Comparison of ENCODE assay signal across 8 cellular contexts in genomic region chr21:44801468-44802395, GRCh38. TPM values are rescaled to one million over a fixed set of nuclear protein-coding genes. Genes with fewer than 3 reads are reported as not detected.
DNase-seq lines count a peak whose midpoint lies in the region; ATAC-seq, FAIRE-seq and TF ChIP-seq lines count a peak whose summit lies in the region.

A gene with protein sequence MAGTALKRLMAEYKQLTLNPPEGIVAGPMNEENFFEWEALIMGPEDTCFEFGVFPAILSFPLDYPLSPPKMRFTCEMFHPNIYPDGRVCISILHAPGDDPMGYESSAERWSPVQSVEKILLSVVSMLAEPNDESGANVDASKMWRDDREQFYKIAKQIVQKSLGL (minus strand): TSS chr21:44801820. CDS start chr21:44801748, 72 bp downstream.

- peaks cover 10% of the 10 kb centered on the region; the same call in 1 of the 2 replicates for H4K20me1 ChIP-seq in SU-DHL-6 (ENCODE audit: low read depth, low read length)

- H3F3A ChIP-seq in SU-DHL-6 (ENCODE audit: insufficient read depth): 0 out of 2 replicates have a peak, but pooled peaks cover 10% of the 10 kb centered on the region

- CTCF ChIA-PET in HEK293 (lab: Yijun Ruan, JAX): interaction anchor here (0.5 to 2.7 kb wide), 14 partner anchors 9 to 362 kb away, joined by 3 to 21 read pairs (median 4); no protein-coding TSS in a partner anchor

- peak within 1 kb of the TSS; percentile 82 for H3K4me3 ChIP-seq in HEK293 (ENCODE audit: low read depth, low read length)
- H3K4me3 ChIP-seq in SU-DHL-6 (ENCODE audit: insufficient read depth, low read length, poor library complexity, severe bottlenecking): peak within 1 kb of the TSS; percentile 95
- peak within 1 kb of the TSS; percentile 70 to 99 (median 85) for H3K4me3 ChIP-seq in pancreas
- H3K4me3 ChIP-seq in thymus (ENCODE audit: low read length): peak within 1 kb of the TSS; percentile 89

- peaks cover 60% of the 10 kb centered on the region for H3K36me3 Mint-ChIP-seq in activated naive CD8-positive, alpha-beta T cell treated with anti-CD3 and anti-CD28 coated beads for 36 hours

- H3K27ac Mint-ChIP-seq in activated naive CD8-positive, alpha-beta T cell treated with anti-CD3 and anti-CD28 coated beads for 36 hours: peak within 1 kb of the TSS; percentile 92

- H3K9me3 ChIP-seq in HEK293 (ENCODE audit: control insufficient read depth, insufficient read depth, low read depth, low read length) (no peaks in the 10 kb centered on the region), SU-DHL-6 (ENCODE audit: insufficient read depth, low read length) (no peaks in the 10 kb centered on the region), pancreas (no peaks in the 10 kb centered on the region), thymus (ENCODE audit: control insufficient read depth) (no peaks in the 10 kb centered on the region)

- no peaks in the 10 kb centered on the region for H3K9me2 ChIP-seq in SU-DHL-6 (replicated peaks; ENCODE audit: insufficient read depth, low read length)

- no peaks in the 10 kb centered on the region for H3K9me3 Mint-ChIP-seq in activated naive CD8-positive, alpha-beta T cell treated with anti-CD3 and anti-CD28 coated beads for 36 hours

- no peak for FAIRE-seq in pancreas (lab: Jason Lieb, UNC)

- POLR2A ChIA-PET in HEK293 (lab: Yijun Ruan, JAX): interaction anchor here (0.7 to 2.9 kb wide), 14 partner anchors 8 to 486 kb away, joined by 3 to 22 read pairs (median 5); partner anchors contain the start of genes POFUT2, PTTG1IP and SUMO3

- H3K4me1 ChIP-seq in HEK293 (ENCODE audit: control insufficient read depth, insufficient read depth, low read length) (peaks cover 4% of the 10 kb centered on the region; the same call in 1 of the 2 replicates), pancreas (peaks cover 5 to 20% (median 10%) of the 10 kb centered on the region in 3 donors), thymus (ENCODE audit: control insufficient read depth, insufficient read depth, low read length) (peaks cover 22% of the 10 kb centered on the region)

- peak within 1 kb of the TSS; percentile 96 for H3K4me3 Mint-ChIP-seq in activated naive CD8-positive, alpha-beta T cell treated with anti-CD3 and anti-CD28 coated beads for 36 hours

- H3K4me1 Mint-ChIP-seq in activated naive CD8-positive, alpha-beta T cell treated with anti-CD3 and anti-CD28 coated beads for 36 hours: peaks cover 48% of the 10 kb centered on the region

- H3K27ac ChIP-seq in HEK293 (ENCODE audit: extremely low read depth, low read depth, low read length) (peak within 1 kb of the TSS; percentile 69; the same call in 1 of the 2 replicates), SU-DHL-6 (ENCODE audit: low read depth, low read length) (peak within 1 kb of the TSS; percentile 56), pancreas (peak within 1 kb of the TSS; percentile 44 to 72 (median 56)), thymus (ENCODE audit: low read depth) (peak within 1 kb of the TSS; percentile 55)

- H2AFZ ChIP-seq in SU-DHL-6 (ENCODE audit: low read depth, low read length, severe bottlenecking): peak within 1 kb of the TSS; percentile 46

- peaks cover 55% of the 10 kb centered on the region for H3K79me2 ChIP-seq in SU-DHL-6 (ENCODE audit: insufficient read depth, low read length)

- H3K4me2 ChIP-seq in SU-DHL-6 (ENCODE audit: low read depth, low read length, poor library complexity, severe bottlenecking): peak within 1 kb of the TSS; percentile 81

- peak within 1 kb of the TSS; percentile 92 for H3K9ac ChIP-seq in SU-DHL-6 (ENCODE audit: low read length)

- peak; percentile 97 to 98 (median 98) for ATAC-seq in pancreas

- TF ChIP-seq CTCF in HEK293 (tag by site-specific recombination; IDR thresholded peaks at IDR 0.05) (no peak; the same call in 1 of the 2 replicates), SU-DHL-6 (IDR thresholded peaks at IDR 0.05; ENCODE audit: insufficient read depth, low read length, poor library complexity, severe bottlenecking) (no peak), pancreas (IDR thresholded peaks at IDR 0.05) (no peak)

- H3K27me3 ChIP-seq in SU-DHL-6 (ENCODE audit: low read length) (no peaks in the 10 kb centered on the region), pancreas (no peaks in the 10 kb centered on the region), thymus (ENCODE audit: control insufficient read depth, insufficient read depth) (no peaks in the 10 kb centered on the region)

- WGBS in pancreas, 2 donors: 0% methylated on average over 88 to 97 of the region's 97 CpGs
- WGBS in thymus: under 1% methylated on average over 97 of the region's 97 CpGs

- intact Hi-C loops in head of caudate nucleus (cut with DNase I) (loop anchor here (2.0 to 10.0 kb wide), 4 partner anchors 15 to 457 kb away; partner anchors contain the start of gene PTTG1IP), pancreas (cut with DNase I) (loop anchor here in 1 of 3 donors (10.0 kb wide), 1 partner anchor 133 kb away; no protein-coding TSS in a partner anchor)

- DNase-seq in G401 (ENCODE audit: low spot score): peak; percentile 74
- DNase-seq in NCI-H1048 (lab: John Stamatoyannopoulos, UW): peak; percentile 15
- DNase-seq in activated naive CD8-positive, alpha-beta T cell treated with anti-CD3 and anti-CD28 coated beads for 36 hours: peak; percentile 92
- peak; percentile 39 to 93 (median 84) for DNase-seq in head of caudate nucleus
- DNase-seq in pancreas: peak; percentile 71 to 94 (median 82)

- in situ Hi-C loops in G401 (cut with HindIII; ENCODE audit: low sequenced_read_pairs): no loop called here

- H3K36me3 ChIP-seq in HEK293 (ENCODE audit: control insufficient read depth in 2 of 2, insufficient read depth in 1 of 2, low read length in 2 of 2) (peaks cover 15 to 58% of the 10 kb centered on the region in 2 experiments), SU-DHL-6 (ENCODE audit: low read length) (peaks cover 6% of the 10 kb centered on the region; the same call in 1 of the 2 replicates), pancreas (peaks cover 0 to 5% (median 0%) of the 10 kb centered on the region in 3 donors), thymus (ENCODE audit: control insufficient read depth, insufficient read depth) (peaks cover 21% of the 10 kb centered on the region)

- no peaks in the 10 kb centered on the region for H3K27me3 Mint-ChIP-seq in activated naive CD8-positive, alpha-beta T cell treated with anti-CD3 and anti-CD28 coated beads for 36 hours

TF ChIP-seq in HEK293, 187 proteins besides CTCF, POLR2A, EP300 and RAD21 (continues in another document):
- 0 out of 2 replicates have a peak, but pooled peaks have one; percentile 17 for TF ChIP-seq REPIN1 (tag by site-specific recombination; IDR thresholded peaks at IDR 0.05; ENCODE audit: low read depth)
- TF ChIP-seq ZNF571 (tag by site-specific recombination; IDR thresholded peaks at IDR 0.05): no peak
- peak; percentile 33 for TF ChIP-seq ZXDB (tag by site-specific recombination; IDR thresholded peaks at IDR 0.05)
- no peak for TF ChIP-seq ZNF341 (tag by site-specific recombination; IDR thresholded peaks at IDR 0.05; ENCODE audit: low read depth)
- no peak for TF ChIP-seq ZNF132 (tag by site-specific recombination; IDR thresholded peaks at IDR 0.05; ENCODE audit: borderline replicate concordance)
- no peak for TF ChIP-seq GFI1B (tag by site-specific recombination; IDR thresholded peaks at IDR 0.05)
- TF ChIP-seq ZNF629 (tag by site-specific recombination; IDR thresholded peaks at IDR 0.05): peak; percentile 47; the same call in 1 of the 2 replicates
- TF ChIP-seq KLF8 (tag by site-specific recombination; IDR thresholded peaks at IDR 0.05): peak; percentile 67; the same call in 1 of the 2 replicates
- peak; percentile 34; the same call in 1 of the 2 replicates for TF ChIP-seq ZNF324 (tag by site-specific recombination; IDR thresholded peaks at IDR 0.05)
- peak; percentile 90 for TF ChIP-seq SCRT2 (tag by site-specific recombination; IDR thresholded peaks at IDR 0.05)
- no peak for TF ChIP-seq ZNF292 (tag by site-specific recombination; IDR thresholded peaks at IDR 0.05; ENCODE audit: borderline replicate concordance, low read depth)
- no peak for TF ChIP-seq ZNF529 (tag by site-specific recombination; IDR thresholded peaks at IDR 0.05; ENCODE audit: insufficient replicate concordance)
- TF ChIP-seq ZEB2 (tag by site-specific recombination; IDR thresholded peaks at IDR 0.05): 0 out of 2 replicates have a peak, but pooled peaks have one; percentile 55
- TF ChIP-seq KLF9 (tag by site-specific recombination; IDR thresholded peaks at IDR 0.05; ENCODE audit: low read depth): peak; percentile 23; the same call in 1 of the 2 replicates
- TF ChIP-seq, protein P1, sequence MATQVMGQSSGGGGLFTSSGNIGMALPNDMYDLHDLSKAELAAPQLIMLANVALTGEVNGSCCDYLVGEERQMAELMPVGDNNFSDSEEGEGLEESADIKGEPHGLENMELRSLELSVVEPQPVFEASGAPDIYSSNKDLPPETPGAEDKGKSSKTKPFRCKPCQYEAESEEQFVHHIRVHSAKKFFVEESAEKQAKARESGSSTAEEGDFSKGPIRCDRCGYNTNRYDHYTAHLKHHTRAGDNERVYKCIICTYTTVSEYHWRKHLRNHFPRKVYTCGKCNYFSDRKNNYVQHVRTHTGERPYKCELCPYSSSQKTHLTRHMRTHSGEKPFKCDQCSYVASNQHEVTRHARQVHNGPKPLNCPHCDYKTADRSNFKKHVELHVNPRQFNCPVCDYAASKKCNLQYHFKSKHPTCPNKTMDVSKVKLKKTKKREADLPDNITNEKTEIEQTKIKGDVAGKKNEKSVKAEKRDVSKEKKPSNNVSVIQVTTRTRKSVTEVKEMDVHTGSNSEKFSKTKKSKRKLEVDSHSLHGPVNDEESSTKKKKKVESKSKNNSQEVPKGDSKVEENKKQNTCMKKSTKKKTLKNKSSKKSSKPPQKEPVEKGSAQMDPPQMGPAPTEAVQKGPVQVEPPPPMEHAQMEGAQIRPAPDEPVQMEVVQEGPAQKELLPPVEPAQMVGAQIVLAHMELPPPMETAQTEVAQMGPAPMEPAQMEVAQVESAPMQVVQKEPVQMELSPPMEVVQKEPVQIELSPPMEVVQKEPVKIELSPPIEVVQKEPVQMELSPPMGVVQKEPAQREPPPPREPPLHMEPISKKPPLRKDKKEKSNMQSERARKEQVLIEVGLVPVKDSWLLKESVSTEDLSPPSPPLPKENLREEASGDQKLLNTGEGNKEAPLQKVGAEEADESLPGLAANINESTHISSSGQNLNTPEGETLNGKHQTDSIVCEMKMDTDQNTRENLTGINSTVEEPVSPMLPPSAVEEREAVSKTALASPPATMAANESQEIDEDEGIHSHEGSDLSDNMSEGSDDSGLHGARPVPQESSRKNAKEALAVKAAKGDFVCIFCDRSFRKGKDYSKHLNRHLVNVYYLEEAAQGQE (tag by site-specific recombination; IDR thresholded peaks at IDR 0.05): peak; percentile 70
- no peak for TF ChIP-seq ZBTB48 (tag by site-specific recombination; IDR thresholded peaks at IDR 0.05)

RNA-seq across cellular contexts. Expression of the gene that starts here (rescaled TPM):
- total RNA-seq in G401 (2014; rRNA removed; shearing (Covaris generic)): 55.2 and 61.8 TPM in 2 replicates
- 100 to 1,000 TPM; 115 to 124 TPM for total RNA-seq in activated naive CD8-positive, alpha-beta T cell treated with anti-CD3 and anti-CD28 coated beads for 36 hours
- 10 to 100 TPM; 30.5 to 48.0 (median 39.7) TPM for total RNA-seq in pancreas
- polyA plus RNA-seq in pancreas: 10 to 100 TPM; 44.6 to 53.2 TPM
- polyA plus RNA-seq in thymus: 67.6 TPM

Comparison
In these comparisons a context has a peak if more than half of its experiments do, and no peak if none do; other contexts are left out.
1. Peak in every context shown above with its lines: DNase-seq, ATAC-seq, H3K4me3 ChIP-seq and H3K27ac ChIP-seq.
2. DNase-seq: peak in every context shown above with its lines; median percentile 92 in activated naive CD8-positive, alpha-beta T cell treated with anti-CD3 and anti-CD28 coated beads for 36 hours; 84 in head of caudate nucleus; 82 in pancreas; 74 in G401; 15 in NCI-H1048.